10 cellular contexts compared by ENCODE assay signal in genomic region chr10:69333205-69333604, GRCh38. TPM values are rescaled to one million over a fixed set of nuclear protein-coding genes. Genes with fewer than 3 reads are reported as not detected.
DNase-seq lines count a peak whose midpoint lies in the region; ATAC-seq, FAIRE-seq and TF ChIP-seq lines count a peak whose summit lies in the region.
"Had no signal": no experiment of that assay in that cellular context is flagged by ENCODE, and none has a peak within 500 bp of the region (broad histone marks: within the 10 kb centered on the region; RNA-seq: fewer than 3 reads in every experiment).

No MANE protein-coding gene starts in this region.

- in situ Hi-C loops in astrocyte of the cerebellum (cut with HindIII; ENCODE audit: low sequenced_read_pairs), result no loop called here

- intact Hi-C loops in left ventricle myocardium inferior (cut with micrococcal nuclease), result no loop called here

- peaks cover 100% of the 10 kb centered on the region for H3K4me1 ChIP-seq in left ventricle myocardium inferior

- ATAC-seq in HG03135 (IDR thresholded peaks at IDR 0.05; ENCODE audit: unreplicated experiment), result no peak
- ATAC-seq: activated CD8-positive, alpha-beta T cell treated with anti-CD3 and anti-CD28 coated beads for 36 hours had no signal

- H3K36me3 ChIP-seq in left ventricle myocardium inferior, result no peaks in the 10 kb centered on the region

- peak; percentile 37 for TF ChIP-seq CTCF in astrocyte of the cerebellum (IDR thresholded peaks at IDR 0.05; ENCODE audit: low read depth, low read length, missing control alignments)
- peak; percentile 58 for TF ChIP-seq CTCF in left ventricle myocardium inferior (IDR thresholded peaks at IDR 0.05; ENCODE audit: borderline replicate concordance)

- DNase-seq in DMS53 (lab: John Stamatoyannopoulos, UW) (peak; percentile 65), astrocyte of the cerebellum (ENCODE audit: low read depth) (no peak), left ventricle myocardium inferior (no peak), renal cortical epithelial cell (ENCODE audit: low read depth) (peak; percentile 33), GDM1 (lab: John Stamatoyannopoulos, UW) (no peak), frontal cortex (ENCODE audit: low spot score in 2 of 2) (no peak), DMS79 treated with DMSO at 0.1 percent for 48 hours (lab: John Stamatoyannopoulos, UW) (no peak)
- DNase-seq: activated CD8-positive, alpha-beta T cell treated with anti-CD3 and anti-CD28 coated beads for 36 hours; stimulated activated CD4-positive, alpha-beta T cell treated with anti-CD3 and anti-CD28 coated beads, Interleukin-4, amount 100 ng/mL, for 24 hours had no signal

- no peaks in the 10 kb centered on the region for H3K9me3 ChIP-seq in left ventricle myocardium inferior (replicated peaks)

- FAIRE-seq in frontal cortex (lab: Jason Lieb, UNC), result no peak

- H3K27me3 ChIP-seq in left ventricle myocardium inferior (ENCODE audit: low read depth), result no peaks in the 10 kb centered on the region

- peak overlapping the region; percentile 93 for H3K27ac ChIP-seq in left ventricle myocardium inferior (replicated peaks)

- H3K4me3 ChIP-seq in astrocyte of the cerebellum (ENCODE audit: low read depth, low read length) (no peak overlapping the region), left ventricle myocardium inferior (peak overlapping the region; percentile 34)

RNA-seq across cellular contexts. Expression of gene HK1, which starts 54.9 kb away (rescaled TPM):
- total RNA-seq in left ventricle myocardium inferior (219 TPM), renal cortical epithelial cell (69.6 and 131 TPM in 2 replicates), frontal cortex (114 TPM)

Comparison
In these comparisons a context has a peak if more than half of its experiments do, and no peak if none do; other contexts are left out.
1. DNase-seq: peak in DMS53 (single experiment) and renal cortical epithelial cell (single experiment); none in astrocyte of the cerebellum (single experiment), left ventricle myocardium inferior (single experiment), GDM1 (single experiment), frontal cortex (0 of 2) and DMS79 treated with DMSO at 0.1 percent for 48 hours (single experiment).